ENCODE assay signal across 10 cellular contexts in the genomic region with DNA sequence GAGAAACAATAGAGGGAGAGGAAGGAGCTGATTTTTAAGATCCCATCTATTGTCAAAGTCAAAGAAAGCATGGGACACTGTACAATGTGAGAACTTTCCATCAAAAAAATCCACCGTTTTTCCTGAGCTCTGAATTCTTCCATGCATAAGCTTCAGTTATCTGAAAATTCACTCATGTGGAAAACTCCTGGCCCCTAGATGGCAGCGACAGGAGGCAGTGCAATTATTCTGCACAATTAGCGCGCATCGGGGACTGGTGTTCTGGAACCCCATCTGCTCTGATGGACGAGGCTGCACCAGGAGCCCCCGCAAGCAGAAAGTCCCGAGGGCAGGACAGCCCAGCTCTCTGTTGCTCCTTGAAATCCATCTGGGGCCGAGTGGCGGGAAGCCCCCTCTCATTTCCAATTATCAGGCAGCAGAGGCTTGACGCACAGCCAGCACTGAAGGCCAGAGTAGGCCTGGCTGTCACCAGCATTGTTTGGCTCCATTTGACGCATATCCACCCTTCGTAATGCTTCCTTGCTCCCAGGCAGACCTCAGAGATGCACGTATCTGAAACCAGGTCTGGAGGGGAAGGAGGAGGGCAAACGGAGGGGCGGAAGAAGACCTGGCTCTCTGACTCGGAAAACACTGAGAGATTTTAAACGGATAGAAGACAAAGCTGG.
DNase-seq lines count a peak whose midpoint lies in the region; ATAC-seq and TF ChIP-seq lines count a peak whose summit lies in the region.
"Had no signal": no experiment of that assay in that cellular context is flagged by ENCODE, and none has a peak within 500 bp of the region (broad histone marks: within the 10 kb centered on the region; RNA-seq: fewer than 3 reads in every experiment).

No MANE protein-coding gene starts in this region.

- peaks cover 50% of the 10 kb centered on the region for H3K4me1 ChIP-seq in cardiac muscle cell (ENCODE audit: low read depth)
- peaks cover 98% of the 10 kb centered on the region for H3K4me1 ChIP-seq in rectal smooth muscle tissue (ENCODE audit: control insufficient read depth, insufficient read depth, low read length)

- no peaks in the 10 kb centered on the region for H3K27me3 ChIP-seq in cardiac muscle cell
- H3K27me3 ChIP-seq in rectal smooth muscle tissue (ENCODE audit: control insufficient read depth, insufficient read depth, low read length) = no peaks in the 10 kb centered on the region
- H3K27me3 ChIP-seq: pancreas had no signal

- H3K9ac ChIP-seq in rectal smooth muscle tissue (ENCODE audit: low read length) = no peak overlapping the region

- H3K4me3 ChIP-seq in cardiac muscle cell (no peak overlapping the region), rectal smooth muscle tissue (ENCODE audit: low read length) (peak overlapping the region; percentile 26)
- H3K4me3 ChIP-seq: pancreas had no signal

- no peak for ATAC-seq in GM19467 (IDR thresholded peaks at IDR 0.05; ENCODE audit: unreplicated experiment)
- ATAC-seq: stimulated activated effector memory CD8-positive, alpha-beta T cell treated with anti-CD3 and anti-CD28 coated beads, Interleukin-12 subunit alpha, Interleukin-12 subunit beta, amount 100 ng/mL, for 72 hours had no signal

- H3K9me3 ChIP-seq in cardiac muscle cell (ENCODE audit: low read depth) = no peaks in the 10 kb centered on the region
- H3K9me3 ChIP-seq: pancreas had no signal

- H3K36me3 ChIP-seq in cardiac muscle cell = no peaks in the 10 kb centered on the region
- H3K36me3 ChIP-seq in rectal smooth muscle tissue (ENCODE audit: control insufficient read depth, insufficient read depth, low read length) = no peaks in the 10 kb centered on the region
- H3K36me3 ChIP-seq: pancreas had no signal

- no peak overlapping the region for H3K27ac ChIP-seq in cardiac muscle cell
- peak overlapping the region; percentile 98 for H3K27ac ChIP-seq in rectal smooth muscle tissue (ENCODE audit: low read depth, low read length)

- TF ChIP-seq CTCF in cardiac muscle cell (IDR thresholded peaks at IDR 0.05; ENCODE audit: low read depth, low read length) = peak; percentile 19

- peak; percentile 74 for DNase-seq in DMS79 treated with DMSO at 0.1 percent for 48 hours (lab: John Stamatoyannopoulos, UW)
- peak; percentile 58 for DNase-seq in SK-N-DZ (ENCODE audit: low spot score)
- peak in 1 of 2 donors; percentile 53 for DNase-seq in cardiac muscle cell (ENCODE audit: low read depth in 1 of 2, low spot score in 1 of 2)
- no peak for DNase-seq in OCI-M1 (lab: John Stamatoyannopoulos, UW)
- no peak for DNase-seq in activated naive CD4-positive, alpha-beta T cell (lab: John Stamatoyannopoulos, UW)
- DNase-seq in stimulated activated naive CD4-positive, alpha-beta T cell (lab: John Stamatoyannopoulos, UW) = no peak

Comparison
In these comparisons a context has a peak if more than half of its experiments do, and no peak if none do; other contexts are left out.
1. DNase-seq: peak in DMS79 treated with DMSO at 0.1 percent for 48 hours (single experiment) and SK-N-DZ (single experiment); none in OCI-M1 (single experiment), activated naive CD4-positive, alpha-beta T cell (0 of 4) and stimulated activated naive CD4-positive, alpha-beta T cell (0 of 6).